Comparison of ENCODE assay signal across 8 cellular contexts in the genomic region with DNA sequence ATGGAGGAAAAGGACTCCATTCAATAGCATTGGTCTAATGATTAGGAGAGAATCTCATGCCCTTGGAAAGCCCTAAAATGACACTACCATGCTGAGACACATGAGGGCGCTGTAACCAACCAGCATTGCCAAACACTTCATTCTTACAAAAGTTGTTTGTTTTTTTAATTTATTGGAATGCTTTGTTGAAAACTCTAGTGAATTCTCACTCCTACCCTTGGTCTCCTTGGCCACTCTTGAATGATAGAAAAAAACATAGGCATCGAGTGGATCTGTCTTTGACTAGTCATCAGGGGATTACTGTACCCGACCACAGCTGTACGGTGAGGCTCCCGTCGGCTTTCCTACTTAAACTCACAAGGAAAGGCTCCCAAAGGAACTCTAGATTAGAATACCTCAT. TPM values are rescaled to one million over a fixed set of nuclear protein-coding genes. Genes with fewer than 3 reads are reported as not detected.
DNase-seq lines count a peak whose midpoint lies in the region; TF ChIP-seq lines count a peak whose summit lies in the region.

No MANE protein-coding gene starts in this region.

- H3K27ac Mint-ChIP-seq in brain: peak overlapping the region in 1 of 5 experiments; percentile 73

- H3K4me3 Mint-ChIP-seq in brain: no peak overlapping the region

- no peaks in the 10 kb centered on the region for H3K27me3 ChIP-seq in HAP-1 (ENCODE audit: low read depth)

- DNase-seq in AML-193 (lab: John Stamatoyannopoulos, UW): peak; percentile 24 to 26
- DNase-seq in HAP-1 (ENCODE audit: low spot score in 2 of 2): peak; percentile 28 to 80
- DNase-seq in T1000 (lab: John Stamatoyannopoulos, UW): peak; percentile 27
- DNase-seq in kidney tubule cell (ENCODE audit: low spot score): peak; percentile 33
- DNase-seq in stimulated activated CD4-positive, alpha-beta T cell treated with anti-CD3 and anti-CD28 coated beads, TNF-alpha, amount 100 ng/mL, for 48 hours (ENCODE audit: low read depth in 3 of 3): peak; percentile 29 to 50 (median 46)
- DNase-seq in GF-D8 (lab: John Stamatoyannopoulos, UW): no peak
- no peak for DNase-seq in NCI-H1105 treated with DMSO at 0.1 percent for 48 hours (lab: John Stamatoyannopoulos, UW)

- no peaks in the 10 kb centered on the region for H3K36me3 Mint-ChIP-seq in brain

- peaks cover 56% of the 10 kb centered on the region for H3K4me1 Mint-ChIP-seq in brain

- H3K27me3 Mint-ChIP-seq in brain: no peaks in the 10 kb centered on the region

- no peaks in the 10 kb centered on the region for H3K36me3 ChIP-seq in HAP-1 (replicated peaks)

- peak; percentile 50 to 52 for TF ChIP-seq CTCF in brain (conservative IDR thresholded peaks at IDR 0.05)

- no peaks in the 10 kb centered on the region for H3K9me3 ChIP-seq in HAP-1

- in situ Hi-C loops in HAP-1 (cut with MboI; ENCODE audit: low sequenced_read_pairs): no loop called here

- no peaks in the 10 kb centered on the region for H3K9me3 Mint-ChIP-seq in brain

- no peak overlapping the region for H3K4me3 ChIP-seq in HAP-1

- H3K4me1 ChIP-seq in HAP-1: peaks cover 3% of the 10 kb centered on the region; the same call in 1 of the 2 replicates

RNA-seq across cellular contexts. Expression of a gene that starts 29.3 kb away (rescaled TPM):
- polyA plus RNA-seq in brain (ENCODE audit: insufficient read depth, low read depth, low replicate concordance): 36.6 TPM

RNA-seq across cellular contexts. Expression of a gene that starts 55.2 kb away (rescaled TPM):
- polyA plus RNA-seq in brain (ENCODE audit: insufficient read depth, low read depth, low replicate concordance): 43.1 TPM

Comparison
In these comparisons a context has a peak if more than half of its experiments do, and no peak if none do; other contexts are left out.
1. DNase-seq: peak in AML-193 (2 of 2), HAP-1 (2 of 2), T1000 (single experiment), kidney tubule cell (single experiment) and stimulated activated CD4-positive, alpha-beta T cell treated with anti-CD3 and anti-CD28 coated beads, TNF-alpha, amount 100 ng/mL, for 48 hours (3 of 3); none in GF-D8 (single experiment) and NCI-H1105 treated with DMSO at 0.1 percent for 48 hours (single experiment).